8 cellular contexts compared by ENCODE assay signal in the genomic region with DNA sequence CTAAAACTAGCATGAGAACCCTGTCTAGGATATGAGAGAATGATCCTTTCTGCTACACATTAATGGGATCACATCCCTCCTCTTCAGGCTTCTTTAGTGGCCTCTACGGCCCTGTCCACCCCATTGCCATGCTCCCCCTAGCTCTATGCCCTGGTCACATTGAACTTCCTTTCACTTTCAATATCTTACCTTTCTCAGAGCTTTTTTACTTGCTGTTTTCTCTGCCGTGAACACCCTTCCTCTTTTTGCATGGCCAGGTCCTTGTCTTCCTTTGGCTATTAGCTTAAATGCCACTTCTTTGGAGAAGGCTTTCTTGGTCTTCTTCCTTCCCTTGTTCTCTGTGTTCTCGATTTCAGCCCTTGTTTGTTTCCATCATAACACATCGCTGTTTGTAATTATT.
DNase-seq lines count a peak whose midpoint lies in the region; ATAC-seq lines count a peak whose summit lies in the region.

No MANE protein-coding gene starts in this region.

- H3K27me3 ChIP-seq in duodenal mucosa (ENCODE audit: control insufficient read depth in 1 of 2, insufficient read depth in 2 of 2, low read length in 2 of 2) = no peaks in the 10 kb centered on the region
- H3K27me3 ChIP-seq in MG63 = no peaks in the 10 kb centered on the region

- peaks cover 0 to 9% of the 10 kb centered on the region in 2 donors for H3K36me3 ChIP-seq in duodenal mucosa (ENCODE audit: control insufficient read depth in 1 of 2, insufficient read depth in 2 of 2, low read length in 2 of 2)
- no peaks in the 10 kb centered on the region for H3K36me3 ChIP-seq in MG63

- ATAC-seq in GM21381 (IDR thresholded peaks at IDR 0.05; ENCODE audit: unreplicated experiment) (peak; percentile 77), HG03558 (IDR thresholded peaks at IDR 0.05; ENCODE audit: extremely low read depth, unreplicated experiment) (peak; percentile 64), left cardiac atrium (no peak)

- H3K9me3 ChIP-seq in duodenal mucosa (ENCODE audit: control insufficient read depth in 1 of 2, low read length in 2 of 2) (no peaks in the 10 kb centered on the region), MG63 (no peaks in the 10 kb centered on the region)

- peak overlapping the region; percentile 62; the same call in 1 of the 2 replicates for H3K4me3 ChIP-seq in GM08714 (ENCODE audit: low read length)
- peak overlapping the region; percentile 15 to 58 for H3K4me3 ChIP-seq in duodenal mucosa (ENCODE audit: low read depth in 1 of 2, low read length in 2 of 2)
- no peak overlapping the region for H3K4me3 ChIP-seq in MG63

- intact Hi-C loops in left cardiac atrium (cut with DNase I) = loop anchor here in 1 of 2 donors (10.0 kb wide), 1 partner anchor 532 kb away; no protein-coding TSS in a partner anchor

- DNase-seq in left cardiac atrium (no peak), MG63 (no peak), NCI-H774 (lab: John Stamatoyannopoulos, UW) (no peak)
- DNase-seq in stimulated activated CD4-positive, alpha-beta T cell treated with anti-CD3 and anti-CD28 coated beads, Interleukin-4, amount 100 ng/mL, for 4 hours = no peak

- no peak overlapping the region for H3K27ac ChIP-seq in duodenal mucosa (ENCODE audit: low read depth, low read length)

- H3K4me1 ChIP-seq in duodenal mucosa (ENCODE audit: control insufficient read depth in 1 of 2, insufficient read depth in 2 of 2, low read length in 2 of 2) = peaks cover 11 to 20% of the 10 kb centered on the region in 2 donors

- H3K9ac ChIP-seq in duodenal mucosa (ENCODE audit: low read depth in 1 of 2, low read length in 2 of 2) = no peak overlapping the region

Comparison
In these comparisons a context has a peak if more than half of its experiments do, and no peak if none do; other contexts are left out.
1. ATAC-seq: peak in GM21381 (single experiment) and HG03558 (single experiment); none in left cardiac atrium (0 of 2).